Comparison of ENCODE assay signal across 8 cellular contexts in genomic region chr12:6937481-6938352, GRCh38. TPM values are rescaled to one million over a fixed set of nuclear protein-coding genes. Genes with fewer than 3 reads are reported as not detected.
DNase-seq lines count a peak whose midpoint lies in the region; ATAC-seq and TF ChIP-seq lines count a peak whose summit lies in the region.

No MANE protein-coding gene starts in this region.

- H3K27ac ChIP-seq in C4-2B, result peak overlapping the region; percentile 86

- DNase-seq in NCI-H69 (lab: John Stamatoyannopoulos, UW) (peak; percentile 99), cortex of kidney (lab: John Stamatoyannopoulos, UW) (peak; percentile 61), left lobe of liver (ENCODE audit: low spot score) (peak; percentile 95)
- peak; percentile 88 for DNase-seq in activated CD4-positive, alpha-beta T cell treated with anti-CD3 and anti-CD28 coated beads, Interleukin-2, amount 50 U/mL, for 1 hour
- DNase-seq in stimulated activated CD4-positive, alpha-beta T cell treated with anti-CD3 and anti-CD28 coated beads, Interleukin-2, amount 100 ng/mL, for 4 hours (ENCODE audit: low read depth), result peak; percentile 92

- ATAC-seq in GM19324 (IDR thresholded peaks at IDR 0.05; ENCODE audit: low FRiP score, unreplicated experiment) (peak; percentile 91), HG03469 (IDR thresholded peaks at IDR 0.05; ENCODE audit: unreplicated experiment) (peak; percentile 74), left lobe of liver (peak; percentile 87)

- peak; percentile 98 for TF ChIP-seq CTCF in C4-2B (conservative IDR thresholded peaks at IDR 0.05)

RNA-seq across cellular contexts. Expression of gene RNU7-1, which starts 5.9 kb away (rescaled TPM):
- total RNA-seq in left lobe of liver, result not detected

RNA-seq across cellular contexts. Expression of gene C12orf57, which starts 6.1 kb away (rescaled TPM):
- 86.3 TPM for total RNA-seq in left lobe of liver

RNA-seq across cellular contexts. Expression of gene ATN1, which starts 10.0 kb away (rescaled TPM):
- 22.0 TPM for total RNA-seq in left lobe of liver

RNA-seq across cellular contexts. Expression of gene PTPN6, which starts 13.4 kb away (rescaled TPM):
- 17.8 TPM for total RNA-seq in left lobe of liver

RNA-seq across cellular contexts. Expression of gene ENO2, which starts 23.3 kb away (rescaled TPM):
- total RNA-seq in left lobe of liver, result 3.6 TPM

Comparison
In these comparisons a context has a peak if more than half of its experiments do, and no peak if none do; other contexts are left out.
1. Peak in every context shown above with its lines: DNase-seq, ATAC-seq and H3K27ac ChIP-seq.